ENCODE assay signal across 8 cellular contexts in genomic region chr14:55438066-55438683, GRCh38. TPM values are rescaled to one million over a fixed set of nuclear protein-coding genes. Genes with fewer than 3 reads are reported as not detected.
DNase-seq lines count a peak whose midpoint lies in the region; ATAC-seq, FAIRE-seq and TF ChIP-seq lines count a peak whose summit lies in the region.

No MANE protein-coding gene starts in this region.

- H3K4me3 Mint-ChIP-seq in GM23338 (no peak overlapping the region), astrocyte (ENCODE audit: unreplicated experiment) (no peak overlapping the region)
- H3K4me3 Mint-ChIP-seq in T-helper 2 cell treated with Interferon-gamma antibody and Interleukin-4, amounts not matched to agents 5 μg/mL and 100 μg/mL, for 36 hours = no peak overlapping the region

- DNase-seq in GM23338 (ENCODE audit: low spot score) = peak; percentile 80
- DNase-seq in NCI-H2227 treated with DMSO at 0.1 percent for 48 hours (lab: John Stamatoyannopoulos, UW) = peak; percentile 49
- DNase-seq in astrocyte (ENCODE audit: low read depth) = peak; percentile 38
- DNase-seq in kidney glomerular epithelial cell (lab: John Stamatoyannopoulos, UW) = peak; percentile 62
- no peak for DNase-seq in T-helper 2 cell treated with Interferon-gamma antibody and Interleukin-4, amounts not matched to agents 5 μg/mL and 100 μg/mL, for 36 hours (ENCODE audit: low spot score)

- FAIRE-seq in astrocyte (lab: Jason Lieb, UNC) = no peak

- H3K36me3 ChIP-seq in GM23338 (ENCODE audit: insufficient read depth) = no peaks in the 10 kb centered on the region
- no peaks in the 10 kb centered on the region for H3K36me3 ChIP-seq in astrocyte (ENCODE audit: insufficient read depth, low read length)

- H3K4me1 Mint-ChIP-seq in GM23338 (peaks cover 9% of the 10 kb centered on the region; the same call in 2 of the 3 replicates), astrocyte (ENCODE audit: low read depth, unreplicated experiment) (peaks cover 6% of the 10 kb centered on the region)
- H3K4me1 Mint-ChIP-seq in T-helper 2 cell treated with Interferon-gamma antibody and Interleukin-4, amounts not matched to agents 5 μg/mL and 100 μg/mL, for 36 hours (ENCODE audit: low read depth) = peaks cover 17% of the 10 kb centered on the region

- no peaks in the 10 kb centered on the region for H3F3A ChIP-seq in GM23338 (replicated peaks; ENCODE audit: low read depth)

- no peaks in the 10 kb centered on the region for H3K27me3 Mint-ChIP-seq in GM23338 (ENCODE audit: insufficient read depth, low read depth, poor library complexity)
- H3K27me3 Mint-ChIP-seq in astrocyte (ENCODE audit: low read depth, unreplicated experiment) = no peaks in the 10 kb centered on the region
- peaks cover 3% of the 10 kb centered on the region for H3K27me3 Mint-ChIP-seq in T-helper 2 cell treated with Interferon-gamma antibody and Interleukin-4, amounts not matched to agents 5 μg/mL and 100 μg/mL, for 36 hours (ENCODE audit: low read depth)

- H3K9me3 ChIP-seq in astrocyte (ENCODE audit: insufficient read depth, low read depth, low read length) = no peaks in the 10 kb centered on the region

- no peak overlapping the region for H3K9ac ChIP-seq in astrocyte (ENCODE audit: low read length)

- H3K4me1 ChIP-seq in GM23338 (ENCODE audit: insufficient read depth) = peaks cover 7% of the 10 kb centered on the region; the same call in 1 of the 2 replicates
- no peaks in the 10 kb centered on the region for H3K4me1 ChIP-seq in astrocyte (ENCODE audit: insufficient read depth, low read length)

- H3K9me3 Mint-ChIP-seq in GM23338 (0 out of 3 replicates have a peak, but pooled peaks cover 2% of the 10 kb centered on the region), astrocyte (ENCODE audit: unreplicated experiment) (no peaks in the 10 kb centered on the region)
- H3K9me3 Mint-ChIP-seq in T-helper 2 cell treated with Interferon-gamma antibody and Interleukin-4, amounts not matched to agents 5 μg/mL and 100 μg/mL, for 36 hours = no peaks in the 10 kb centered on the region

- no peaks in the 10 kb centered on the region for H3K79me2 ChIP-seq in GM23338 (replicated peaks; ENCODE audit: insufficient read depth)
- no peaks in the 10 kb centered on the region for H3K79me2 ChIP-seq in astrocyte (ENCODE audit: insufficient read depth, low read length)

- no peaks in the 10 kb centered on the region for H3K27me3 ChIP-seq in GM23338 (ENCODE audit: insufficient read depth)
- H3K27me3 ChIP-seq in astrocyte (ENCODE audit: insufficient read depth, low read length) = no peaks in the 10 kb centered on the region

- peak; percentile 82 for TF ChIP-seq CTCF in C4-2B (conservative IDR thresholded peaks at IDR 0.05)
- TF ChIP-seq CTCF in GM23338 (conservative IDR thresholded peaks at IDR 0.05; ENCODE audit: low read depth in 2 of 2) = peak; percentile 73 to 75
- peak; percentile 54 for TF ChIP-seq CTCF in astrocyte (IDR thresholded peaks at IDR 0.05; ENCODE audit: insufficient read depth, low read depth, low read length)

- H3K27ac ChIP-seq in C4-2B (no peak overlapping the region), GM23338 (ENCODE audit: low read depth) (no peak overlapping the region), astrocyte (ENCODE audit: low read depth, low read length) (no peak overlapping the region)

- H4K20me1 ChIP-seq in GM23338 (replicated peaks; ENCODE audit: insufficient read depth) (no peaks in the 10 kb centered on the region), astrocyte (ENCODE audit: insufficient read depth, low read length) (no peaks in the 10 kb centered on the region)

- H3K4me3 ChIP-seq in GM23338 = no peak overlapping the region
- H3K4me3 ChIP-seq in astrocyte (ENCODE audit: insufficient read depth, low read depth, low read length) = no peak overlapping the region

- 0 out of 2 replicates have a peak overlapping the region, but pooled peaks have one; percentile 2 for H3K27ac Mint-ChIP-seq in GM23338
- no peak overlapping the region for H3K27ac Mint-ChIP-seq in astrocyte (ENCODE audit: unreplicated experiment)
- H3K27ac Mint-ChIP-seq in T-helper 2 cell treated with Interferon-gamma antibody and Interleukin-4, amounts not matched to agents 5 μg/mL and 100 μg/mL, for 36 hours = no peak overlapping the region

- peak; percentile 57 for ATAC-seq in GM23338
- no peak for ATAC-seq in HG03457 (IDR thresholded peaks at IDR 0.05; ENCODE audit: unreplicated experiment)
- ATAC-seq in HG03139 (IDR thresholded peaks at IDR 0.05; ENCODE audit: unreplicated experiment) = no peak

- no peak overlapping the region for H2AFZ ChIP-seq in GM23338
- H2AFZ ChIP-seq in astrocyte (ENCODE audit: low read depth, low read length) = no peak overlapping the region

- no peaks in the 10 kb centered on the region for H3K9me2 ChIP-seq in GM23338 (ENCODE audit: insufficient read depth)

- no peak overlapping the region for H3K4me2 ChIP-seq in GM23338
- H3K4me2 ChIP-seq in astrocyte (ENCODE audit: low read length) = no peak overlapping the region

- H3K36me3 Mint-ChIP-seq in GM23338 (ENCODE audit: low read depth) = no peaks in the 10 kb centered on the region
- no peaks in the 10 kb centered on the region for H3K36me3 Mint-ChIP-seq in astrocyte (ENCODE audit: low read depth, unreplicated experiment)
- H3K36me3 Mint-ChIP-seq in T-helper 2 cell treated with Interferon-gamma antibody and Interleukin-4, amounts not matched to agents 5 μg/mL and 100 μg/mL, for 36 hours (ENCODE audit: low read depth) = no peaks in the 10 kb centered on the region

TF ChIP-seq in GM23338, 12 proteins besides CTCF, POLR2A, EP300 and RAD21 (continues in another document):
- TF ChIP-seq ETS1 (IDR thresholded peaks at IDR 0.05) (no peak), STAT1 (IDR thresholded peaks at IDR 0.05; ENCODE audit: unreplicated experiment) (no peak), ZNF331 (CRISPR knock-in tag; IDR thresholded peaks at IDR 0.05; ENCODE audit: low read depth) (no peak), NANOG (IDR thresholded peaks at IDR 0.05; ENCODE audit: borderline replicate concordance) (no peak), EZH2phosphoT487 (IDR thresholded peaks at IDR 0.05; ENCODE audit: unreplicated experiment) (no peak), REST (IDR thresholded peaks at IDR 0.05; ENCODE audit: unreplicated experiment) (no peak), POLR2AphosphoS5 (IDR thresholded peaks at IDR 0.05; ENCODE audit: low read depth) (no peak)

RNA-seq across cellular contexts. Expression of gene TBPL2, which starts 2.2 kb away (rescaled TPM):
- 0.24 TPM in 1 of 2 replicates, not detected in the other for total RNA-seq in GM23338 (2014; rRNA removed; shearing (Covaris generic))
- not detected in 2 replicates for polyA plus RNA-seq in GM23338 (2016; fragmentation: Nextera tagmentation; extraction: Ambion mirVana)
- not detected in 2 replicates for total RNA-seq in astrocyte

RNA-seq across cellular contexts. Expression of gene ATG14, which starts 26.5 kb away (rescaled TPM):
- 15.2 and 15.6 TPM in 2 replicates for total RNA-seq in GM23338 (2014; rRNA removed; shearing (Covaris generic))
- 6.9 and 7.3 TPM in 2 replicates for polyA plus RNA-seq in GM23338 (2016; fragmentation: Nextera tagmentation; extraction: Ambion mirVana)
- 10.0 and 11.5 TPM in 2 replicates for total RNA-seq in astrocyte
